Comparison of ENCODE assay signal across 27 cellular contexts in the genomic region with DNA sequence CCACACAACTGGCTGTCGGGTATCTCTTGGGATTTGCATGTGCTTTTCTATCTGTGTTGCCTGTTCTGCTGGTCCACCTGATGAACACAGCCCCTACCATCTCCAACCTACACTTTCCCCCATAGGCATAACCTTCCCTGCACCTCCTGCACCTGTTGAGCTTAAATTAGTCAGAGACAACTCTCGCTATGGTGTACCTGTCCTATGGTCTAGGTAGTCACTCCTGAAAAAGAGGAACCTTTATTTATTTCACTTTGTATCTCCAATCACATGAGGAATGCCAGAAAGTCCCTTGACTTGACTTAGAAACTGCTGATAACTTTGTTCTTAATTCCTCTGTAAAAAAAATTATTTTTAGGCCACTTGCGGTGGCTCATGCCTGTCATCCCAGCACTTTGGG.
"Had no signal": no experiment of that assay in that cellular context is flagged by ENCODE, and none has a peak within 500 bp of the region (broad histone marks: within the 10 kb centered on the region; RNA-seq: fewer than 3 reads in every experiment).

No MANE protein-coding gene starts in this region.

- H3K27me3 Mint-ChIP-seq: progenitor cell of endocrine pancreas; stimulated activated naive CD8-positive, alpha-beta T cell treated with anti-CD3 and anti-CD28 coated beads, Interleukin-15, Interleukin-2, amounts not matched to agents 100 ng/mL and 50 ng/mL, for 24 hours had no signal

- H3K4me1 ChIP-seq: left lung, lower lobe of right lung, right atrium auricular region, right lobe of liver, suprapubic skin, tibial artery, upper lobe of right lung had no signal

- H3K9me3 ChIP-seq: lower lobe of right lung, right atrium auricular region, right lobe of liver, suprapubic skin, thoracic aorta, tibial artery, upper lobe of right lung had no signal

- H3K4me3 Mint-ChIP-seq: immature natural killer cell; mesothelial cell of epicardium; naive B cell; natural killer cell treated with Interleukin-12 subunit alpha and Interleukin-12 subunit beta and Interleukin-15 and Interleukin-18, amount 100 ng/mL, for 72 hours; stimulated activated naive CD8-positive, alpha-beta T cell treated with anti-CD3 and anti-CD28 coated beads, Interleukin-15, Interleukin-2, amounts not matched to agents 100 ng/mL and 50 ng/mL, for 24 hours had no signal

- H3K36me3 Mint-ChIP-seq: natural killer cell treated with Interleukin-12 subunit alpha and Interleukin-12 subunit beta and Interleukin-15 and Interleukin-18, amount 100 ng/mL, for 72 hours had no signal

- ATAC-seq: left colon; left lung; lower lobe of right lung; natural killer cell treated with Interleukin-12 subunit alpha and Interleukin-12 subunit beta and Interleukin-15 and Interleukin-18, amount 100 ng/mL, for 72 hours; right lobe of liver; upper lobe of right lung had no signal

- H3K36me3 ChIP-seq: left lung, lower lobe of right lung, ovary, right atrium auricular region, right lobe of liver, suprapubic skin, thoracic aorta, tibial artery, upper lobe of right lung had no signal

- H3K27me3 ChIP-seq: left lung, ovary, right atrium auricular region, right lobe of liver, suprapubic skin, tibial artery, upper lobe of right lung had no signal

- H3K4me1 Mint-ChIP-seq: immature natural killer cell, mesothelial cell of epicardium had no signal

- DNase-seq: hypothalamus; immature natural killer cell; kidney; left colon; left lung; lower lobe of right lung; mammary epithelial cell; mesendoderm; naive B cell; ovary; right lobe of liver; stimulated activated CD4-positive, alpha-beta T cell treated with anti-CD3 and anti-CD28 coated beads, Interleukin-1b, Interleukin-23, amount 100 ng/mL, for 48 hours; stimulated activated CD4-positive, alpha-beta T cell treated with anti-CD3 and anti-CD28 coated beads, Interleukin-2, amount 100 ng/mL, for 48 hours; stimulated activated CD4-positive, alpha-beta T cell treated with anti-CD3 and anti-CD28 coated beads, Interleukin-4, amount 100 ng/mL, for 4 hours; stimulated activated CD8-positive, alpha-beta memory T cell treated with anti-CD3 and anti-CD28 coated beads, Interleukin-4, amount 100 ng/mL, for 48 hours; stimulated activated naive CD4-positive, alpha-beta T cell; trophoblast cell; upper lobe of right lung had no signal

- H3K27ac ChIP-seq: left lung, lower lobe of right lung, ovary, right atrium auricular region, right lobe of liver, suprapubic skin, thoracic aorta, tibial artery, upper lobe of right lung had no signal

- H3K27ac Mint-ChIP-seq: immature natural killer cell; mesothelial cell of epicardium; natural killer cell treated with Interleukin-12 subunit alpha and Interleukin-12 subunit beta and Interleukin-15 and Interleukin-18, amount 100 ng/mL, for 72 hours; progenitor cell of endocrine pancreas; stimulated activated naive CD8-positive, alpha-beta T cell treated with anti-CD3 and anti-CD28 coated beads, Interleukin-15, Interleukin-2, amounts not matched to agents 100 ng/mL and 50 ng/mL, for 24 hours had no signal

- H3K4me3 ChIP-seq: left lung, lower lobe of right lung, ovary, right atrium auricular region, right lobe of liver, smooth muscle cell, suprapubic skin, thoracic aorta, tibial artery, upper lobe of right lung had no signal
